In the genomic region with DNA sequence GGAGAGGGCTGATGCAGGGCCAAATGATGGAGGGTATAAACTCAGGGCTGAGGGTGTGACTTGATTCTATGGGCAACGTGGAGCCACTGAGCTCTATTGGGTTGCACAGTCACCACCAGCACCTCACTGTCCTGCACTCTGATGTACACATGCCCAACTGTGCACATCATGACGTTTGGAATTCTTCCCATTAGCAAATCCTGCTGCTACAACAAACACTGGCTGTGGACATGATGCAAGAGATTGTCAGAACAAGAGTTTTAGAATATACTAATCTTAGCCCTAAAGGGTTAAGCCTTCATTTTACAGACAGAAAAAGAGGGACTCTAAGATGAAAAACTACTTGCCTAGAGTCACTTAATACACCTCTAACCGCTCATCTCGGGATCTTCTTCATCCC, we compare ENCODE assay signal across 26 cellular contexts. TPM values are rescaled to one million over a fixed set of nuclear protein-coding genes. Genes with fewer than 3 reads are reported as not detected.
"Had no signal": no experiment of that assay in that cellular context is flagged by ENCODE, and none has a peak within 500 bp of the region (broad histone marks: within the 10 kb centered on the region; RNA-seq: fewer than 3 reads in every experiment).

No MANE protein-coding gene starts in this region.

- H3K27ac ChIP-seq: coronary artery, dorsolateral prefrontal cortex, epithelial cell of prostate, esophagus squamous epithelium, gastrocnemius medialis, heart right ventricle, left lung, lower lobe of right lung had no signal

- H3K9me3 ChIP-seq: esophagus squamous epithelium, gastrocnemius medialis, heart right ventricle, left lung, lower lobe of right lung had no signal

- H3K4me3 ChIP-seq: coronary artery, dorsolateral prefrontal cortex, esophagus squamous epithelium, gastrocnemius medialis, heart right ventricle, left lung, lower lobe of right lung had no signal

- H3K36me3 ChIP-seq: esophagus squamous epithelium, gastrocnemius medialis, heart right ventricle, left lung, lower lobe of right lung had no signal

- H3K4me1 ChIP-seq: gastrocnemius medialis had no signal

- ATAC-seq: esophagus mucosa, gastrocnemius medialis, heart right ventricle, left cardiac atrium, left lung, left ventricle myocardium superior, lower lobe of right lung had no signal

- DNase-seq: dermis blood vessel endothelial cell; dorsolateral prefrontal cortex; effector CD4-positive, alpha-beta T cell; effector memory CD4-positive, alpha-beta T cell; erythroblast; esophagus squamous epithelium; foreskin fibroblast; foreskin melanocyte; gastrocnemius medialis; glutamatergic neuron; head of caudate nucleus; heart right ventricle; hippocampal formation; left cardiac atrium; left lung; left ventricle myocardium superior; lower lobe of right lung; mesendoderm; midbrain had no signal

RNA-seq across cellular contexts. Expression of a gene that starts 2.4 kb away (rescaled TPM):
- total RNA-seq: dermis blood vessel endothelial cell, glomerular endothelial cell, kidney epithelial cell, left lung, lower lobe of right lung, lung microvascular endothelial cell had no signal

RNA-seq across cellular contexts. Expression of a gene that starts 48.1 kb away (rescaled TPM):
- total RNA-seq: dermis blood vessel endothelial cell, glomerular endothelial cell, lung microvascular endothelial cell had no signal
- polyA plus RNA-seq: keratinocyte had no signal
